Comparison of ENCODE assay signal across 8 cellular contexts in the genomic region with DNA sequence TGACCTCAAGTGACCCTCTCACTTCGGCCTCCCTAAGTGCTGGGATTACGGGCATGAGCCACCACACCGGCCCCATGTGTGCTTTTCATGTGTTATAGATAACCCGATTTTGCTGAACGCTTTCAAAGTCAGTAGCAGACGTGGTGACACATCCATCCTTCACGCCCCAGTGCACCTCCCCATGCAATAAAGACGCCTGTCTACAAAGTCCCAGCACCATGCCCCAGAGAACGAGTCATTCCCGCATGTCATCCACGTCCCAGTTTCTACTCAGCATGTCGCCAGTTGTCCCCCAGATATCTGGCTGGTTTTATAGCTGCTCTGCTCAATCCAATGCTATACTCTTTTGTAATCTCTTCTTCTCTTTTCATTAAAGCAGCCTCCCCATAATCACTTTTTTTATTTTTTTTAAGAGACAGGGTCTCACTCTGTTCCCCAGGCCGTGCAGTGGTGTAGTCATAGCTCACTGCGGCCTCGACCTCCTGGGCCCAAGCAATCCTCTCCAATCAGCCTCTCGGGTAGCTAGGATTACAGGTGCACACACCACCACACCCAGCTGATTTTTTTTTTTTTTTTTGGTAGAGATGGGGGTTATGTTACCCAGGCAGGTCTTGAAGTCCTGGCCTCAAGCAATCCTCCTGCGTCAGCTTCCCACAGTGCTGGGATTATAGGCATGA. TPM values are rescaled to one million over a fixed set of nuclear protein-coding genes. Genes with fewer than 3 reads are reported as not detected.
DNase-seq lines count a peak whose midpoint lies in the region; ATAC-seq and TF ChIP-seq lines count a peak whose summit lies in the region.

No MANE protein-coding gene starts in this region.

- H3K27ac Mint-ChIP-seq in CD4-positive, CD25-positive, alpha-beta regulatory T cell, result peak overlapping the region; percentile 92 to 96 (median 92)

- H3K27me3 ChIP-seq in CD4-positive, CD25-positive, alpha-beta regulatory T cell (ENCODE audit: control insufficient read depth, insufficient read depth, low read length), result no peaks in the 10 kb centered on the region
- no peaks in the 10 kb centered on the region for H3K27me3 ChIP-seq in dorsolateral prefrontal cortex

- DNase-seq in CD4-positive, CD25-positive, alpha-beta regulatory T cell, result peak in 1 of 3 donors; percentile 19
- DNase-seq in SW480 (ENCODE audit: low spot score) (peak; percentile 81), dorsolateral prefrontal cortex (peak in 1 of 10 donors; percentile 48), NCI-H510A treated with DMSO at 0.1 percent for 48 hours (lab: John Stamatoyannopoulos, UW) (no peak), NCI-H2227 treated with DMSO at 0.1 percent for 48 hours (lab: John Stamatoyannopoulos, UW) (no peak), cortex of kidney (lab: John Stamatoyannopoulos, UW) (no peak)
- DNase-seq in stimulated activated CD4-positive, alpha-beta T cell treated with anti-CD3 and anti-CD28 coated beads, Interleukin-4, amount 100 ng/mL, for 24 hours, result peak; percentile 55

- no peaks in the 10 kb centered on the region for H3K9me3 ChIP-seq in CD4-positive, CD25-positive, alpha-beta regulatory T cell (ENCODE audit: control insufficient read depth in 2 of 2, low read length in 2 of 2)

- H3K36me3 ChIP-seq in CD4-positive, CD25-positive, alpha-beta regulatory T cell (ENCODE audit: control insufficient read depth, insufficient read depth, low read length), result peaks cover 2% of the 10 kb centered on the region

- no peaks in the 10 kb centered on the region for H3K27me3 Mint-ChIP-seq in CD4-positive, CD25-positive, alpha-beta regulatory T cell

- peak overlapping the region; percentile 62 for H3K4me3 ChIP-seq in CD4-positive, CD25-positive, alpha-beta regulatory T cell (ENCODE audit: low read depth, low read length)
- no peak overlapping the region for H3K4me3 ChIP-seq in dorsolateral prefrontal cortex

- intact Hi-C loops in dorsolateral prefrontal cortex (cut with DNase I), result no loop called here

- TF ChIP-seq CTCF in dorsolateral prefrontal cortex (IDR thresholded peaks at IDR 0.05 in 54 of 56, conservative IDR thresholded peaks at IDR 0.05 in 2 of 56; ENCODE audit: low read depth in 1 of 56, partially characterized antibody in 56 of 56), result no peak

- peaks cover 8 to 88% (median 48%) of the 10 kb centered on the region in 4 donors for H3K4me1 Mint-ChIP-seq in CD4-positive, CD25-positive, alpha-beta regulatory T cell

- peak overlapping the region; percentile 33 to 84 (median 74) for H3K4me3 Mint-ChIP-seq in CD4-positive, CD25-positive, alpha-beta regulatory T cell

- H3K9me3 Mint-ChIP-seq in CD4-positive, CD25-positive, alpha-beta regulatory T cell, result no peaks in the 10 kb centered on the region

- H3K4me1 ChIP-seq in CD4-positive, CD25-positive, alpha-beta regulatory T cell (ENCODE audit: control insufficient read depth, insufficient read depth, low read length, poor library complexity, severe bottlenecking), result peaks cover 70% of the 10 kb centered on the region

- no peak for ATAC-seq in CD4-positive, CD25-positive, alpha-beta regulatory T cell (ENCODE audit: low read depth in 2 of 2)
- peak; percentile 34 for ATAC-seq in GM21825 (IDR thresholded peaks at IDR 0.05; ENCODE audit: unreplicated experiment)

- peaks cover 13% of the 10 kb centered on the region for H3K36me3 Mint-ChIP-seq in CD4-positive, CD25-positive, alpha-beta regulatory T cell

- H3K27ac ChIP-seq in CD4-positive, CD25-positive, alpha-beta regulatory T cell (ENCODE audit: insufficient read depth, low read length, poor library complexity, severe bottlenecking), result peak overlapping the region; percentile 84
- H3K27ac ChIP-seq in dorsolateral prefrontal cortex, result peak overlapping the region in 44 of 59 donors; percentile 22 to 96 (median 61)

RNA-seq across cellular contexts. Expression of a gene that starts 42.5 kb away (rescaled TPM):
- 269 TPM for total RNA-seq in CD4-positive, CD25-positive, alpha-beta regulatory T cell
- 10 to 100 TPM; 61.8 to 63.6 (median 62.8) TPM for polyA plus RNA-seq in CD4-positive, CD25-positive, alpha-beta regulatory T cell
- 100 to 1,000 TPM in 115 of 120 experiments, 10 to 100 TPM in 5; 88.3 to 281 (median 146) TPM for total RNA-seq in dorsolateral prefrontal cortex

RNA-seq across cellular contexts. Expression of a gene that starts 59.2 kb away (rescaled TPM):
- total RNA-seq in CD4-positive, CD25-positive, alpha-beta regulatory T cell, result 37.2 TPM
- 10 to 100 TPM; 30.6 to 43.7 (median 36.9) TPM for polyA plus RNA-seq in CD4-positive, CD25-positive, alpha-beta regulatory T cell
- total RNA-seq in dorsolateral prefrontal cortex, result 100 to 1,000 TPM in 5 of 120 experiments, 10 to 100 TPM in 115; 51.0 to 106 (median 74.7) TPM

Comparison
In these comparisons a context has a peak if more than half of its experiments do, and no peak if none do; other contexts are left out.
1. DNase-seq: peak in SW480 (single experiment) and stimulated activated CD4-positive, alpha-beta T cell treated with anti-CD3 and anti-CD28 coated beads, Interleukin-4, amount 100 ng/mL, for 24 hours (single experiment); none in NCI-H510A treated with DMSO at 0.1 percent for 48 hours (single experiment), NCI-H2227 treated with DMSO at 0.1 percent for 48 hours (single experiment) and cortex of kidney (single experiment).